1 cellular context compared by ENCODE assay signal in the genomic region with DNA sequence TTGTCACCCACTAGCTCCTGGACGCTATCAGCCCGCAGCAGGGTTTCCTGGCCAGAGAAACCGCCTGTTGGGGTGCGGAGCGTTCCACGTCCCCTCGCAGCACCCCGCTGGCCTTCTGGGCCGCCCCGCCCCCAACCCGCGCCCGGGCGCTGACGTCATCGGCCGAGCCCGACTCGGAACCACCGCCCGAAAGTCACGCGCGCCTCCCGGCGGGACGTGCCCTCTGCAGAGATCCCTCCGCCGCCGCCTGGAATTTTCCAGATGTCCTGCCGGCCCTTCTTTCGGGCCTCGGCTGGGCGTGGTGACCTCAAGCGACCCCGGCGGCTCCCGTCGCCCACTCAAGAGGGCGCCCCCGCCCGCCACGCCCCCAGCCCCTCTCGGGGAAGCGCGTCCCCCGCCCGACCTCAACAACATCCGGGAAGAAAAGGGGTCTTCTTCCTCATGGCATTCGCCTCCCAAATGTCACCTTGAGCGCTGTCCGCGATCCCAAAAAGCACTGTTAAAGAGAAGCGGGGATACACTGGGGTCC.
TF ChIP-seq lines count a peak whose summit lies in the region.

No MANE protein-coding gene starts in this region.

TF ChIP-seq in SK-N-SH, 30 proteins besides CTCF, POLR2A, EP300 and RAD21 (continued from another document):
- TF ChIP-seq MEF2A (IDR thresholded peaks at IDR 0.05; ENCODE audit: borderline replicate concordance, low read depth) (0 out of 2 replicates have a peak, but pooled peaks have one; percentile 9), NRF1 (IDR thresholded peaks at IDR 0.05; ENCODE audit: low read depth, low read length) (no peak), SIN3A (IDR thresholded peaks at IDR 0.05; ENCODE audit: borderline replicate concordance, low read depth, low read length) (peak; percentile 83; the same call in 1 of the 2 replicates), CHD2 (IDR thresholded peaks at IDR 0.05; ENCODE audit: low read length, partially characterized antibody) (peak; percentile 97), ELF1 (IDR thresholded peaks at IDR 0.05) (0 out of 2 replicates have a peak, but pooled peaks have one; percentile 33), SMC3 (IDR thresholded peaks at IDR 0.05; ENCODE audit: low read depth, low read length) (no peak), TEAD4 (IDR thresholded peaks at IDR 0.05; ENCODE audit: borderline replicate concordance, insufficient read depth) (peak; percentile 71; the same call in 1 of the 2 replicates), GABPA (IDR thresholded peaks at IDR 0.05; ENCODE audit: low read depth) (0 out of 2 replicates have a peak, but pooled peaks have one; percentile 19), TAF1 (IDR thresholded peaks at IDR 0.05; ENCODE audit: borderline replicate concordance, low read depth, low read length) (peak; percentile 65; the same call in 1 of the 2 replicates), RFX5 (IDR thresholded peaks at IDR 0.05; ENCODE audit: low read length) (no peak), NFIC (IDR thresholded peaks at IDR 0.05; ENCODE audit: borderline replicate concordance) (peak; percentile 53; the same call in 1 of the 2 replicates), RXRA (IDR thresholded peaks at IDR 0.05; ENCODE audit: borderline replicate concordance, low read depth) (no peak; the same call in none of the 2 replicates)
- TF ChIP-seq, protein P1, sequence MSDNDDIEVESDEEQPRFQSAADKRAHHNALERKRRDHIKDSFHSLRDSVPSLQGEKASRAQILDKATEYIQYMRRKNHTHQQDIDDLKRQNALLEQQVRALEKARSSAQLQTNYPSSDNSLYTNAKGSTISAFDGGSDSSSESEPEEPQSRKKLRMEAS (IDR thresholded peaks at IDR 0.05; ENCODE audit: low read depth): peak; percentile 71; the same call in 1 of the 2 replicates
- TF ChIP-seq, protein P2, sequence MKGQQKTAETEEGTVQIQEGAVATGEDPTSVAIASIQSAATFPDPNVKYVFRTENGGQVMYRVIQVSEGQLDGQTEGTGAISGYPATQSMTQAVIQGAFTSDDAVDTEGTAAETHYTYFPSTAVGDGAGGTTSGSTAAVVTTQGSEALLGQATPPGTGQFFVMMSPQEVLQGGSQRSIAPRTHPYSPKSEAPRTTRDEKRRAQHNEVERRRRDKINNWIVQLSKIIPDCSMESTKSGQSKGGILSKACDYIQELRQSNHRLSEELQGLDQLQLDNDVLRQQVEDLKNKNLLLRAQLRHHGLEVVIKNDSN (IDR thresholded peaks at IDR 0.05; ENCODE audit: borderline replicate concordance, low read depth): peak; percentile 72; the same call in 1 of the 2 replicates
- TF ChIP-seq, protein P3, sequence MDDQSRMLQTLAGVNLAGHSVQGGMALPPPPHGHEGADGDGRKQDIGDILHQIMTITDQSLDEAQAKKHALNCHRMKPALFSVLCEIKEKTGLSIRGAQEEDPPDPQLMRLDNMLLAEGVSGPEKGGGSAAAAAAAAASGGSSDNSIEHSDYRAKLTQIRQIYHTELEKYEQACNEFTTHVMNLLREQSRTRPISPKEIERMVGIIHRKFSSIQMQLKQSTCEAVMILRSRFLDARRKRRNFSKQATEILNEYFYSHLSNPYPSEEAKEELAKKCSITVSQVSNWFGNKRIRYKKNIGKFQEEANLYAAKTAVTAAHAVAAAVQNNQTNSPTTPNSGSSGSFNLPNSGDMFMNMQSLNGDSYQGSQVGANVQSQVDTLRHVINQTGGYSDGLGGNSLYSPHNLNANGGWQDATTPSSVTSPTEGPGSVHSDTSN (IDR thresholded peaks at IDR 0.05): peak; percentile 84
